Comparison of ENCODE assay signal across 2 cellular contexts in genomic region chr9:38380872-38381534, GRCh38.
A peak's percentile ranks its signal among the peaks of the same experiment; 100 is the strongest.
TF ChIP-seq lines count a peak whose summit lies in the region.

No MANE protein-coding gene starts in this region.

TF ChIP-seq in H1, 55 proteins besides CTCF, POLR2A, EP300 and RAD21 (continues in another document):
- TF ChIP-seq E2F6 (IDR thresholded peaks at IDR 0.05) (no peak), MAFK (IDR thresholded peaks at IDR 0.05; ENCODE audit: low read depth, low read length) (no peak; the same call in 1 of the 2 replicates), ZNF274 (IDR thresholded peaks at IDR 0.05; ENCODE audit: borderline replicate concordance, extremely low read depth, low read length) (no peak), TAF7 (optimal IDR thresholded peaks at IDR 0.05; ENCODE audit: borderline replicate concordance, low read depth, low read length) (no peak), BACH1 (IDR thresholded peaks at IDR 0.05; ENCODE audit: low read length) (no peak), POLR2AphosphoS5 (IDR thresholded peaks at IDR 0.05; ENCODE audit: low read depth, low read length) (no peak), CHD2 (IDR thresholded peaks at IDR 0.05; ENCODE audit: low read length) (no peak), GABPA (IDR thresholded peaks at IDR 0.05; ENCODE audit: borderline replicate concordance, insufficient read depth, low read length) (no peak), KDM1A (IDR thresholded peaks at IDR 0.05; ENCODE audit: borderline replicate concordance, low read length) (no peak), TBP (IDR thresholded peaks at IDR 0.05; ENCODE audit: low read depth, low read length) (no peak), SP2 (IDR thresholded peaks at IDR 0.05; ENCODE audit: low read length) (no peak), YY1 (IDR thresholded peaks at IDR 0.05; ENCODE audit: low read depth, low read length) (no peak), SRF (IDR thresholded peaks at IDR 0.05; ENCODE audit: low read depth, low read length) (no peak), TCF12 (IDR thresholded peaks at IDR 0.05; ENCODE audit: low read depth, low read length) (0 out of 2 replicates have a peak, but pooled peaks have one; percentile 47), NRF1 (IDR thresholded peaks at IDR 0.05; ENCODE audit: low read depth, low read length) (no peak), SIN3A (conservative IDR thresholded peaks at IDR 0.05 in 1 of 2, IDR thresholded peaks at IDR 0.05 in 1 of 2; ENCODE audit: low read depth in 1 of 2, low read length in 2 of 2) (peak; percentile 35 to 69; a peak in 1 of 4 replicates), SP1 (IDR thresholded peaks at IDR 0.05; ENCODE audit: low read depth, low read length) (0 out of 2 replicates have a peak, but pooled peaks have one; percentile 53), ASH2L (IDR thresholded peaks at IDR 0.05; ENCODE audit: low read length) (no peak), KDM5A (IDR thresholded peaks at IDR 0.05; ENCODE audit: low read length) (no peak), RFX5 (IDR thresholded peaks at IDR 0.05; ENCODE audit: borderline replicate concordance, low read depth, low read length) (no peak), RXRA (IDR thresholded peaks at IDR 0.05; ENCODE audit: insufficient read depth, low read depth, low read length) (no peak), SIX5 (IDR thresholded peaks at IDR 0.05; ENCODE audit: low read depth, low read length) (no peak), TEAD4 (IDR thresholded peaks at IDR 0.05; ENCODE audit: low read depth, low read length) (peak; percentile 81), SP4 (IDR thresholded peaks at IDR 0.05; ENCODE audit: low read length) (no peak), POU5F1 (IDR thresholded peaks at IDR 0.05; ENCODE audit: low read depth, low read length) (no peak), CTBP2 (IDR thresholded peaks at IDR 0.05; ENCODE audit: borderline replicate concordance, insufficient read depth, insufficient read length, low read length) (no peak), HDAC2 (IDR thresholded peaks at IDR 0.05; ENCODE audit: borderline replicate concordance in 1 of 2, low read depth in 2 of 2, low read length in 2 of 2) (0 out of 4 replicates have a peak, but pooled peaks of 1 of the 2 experiments have one; percentile 24)
- TF ChIP-seq, protein P1, sequence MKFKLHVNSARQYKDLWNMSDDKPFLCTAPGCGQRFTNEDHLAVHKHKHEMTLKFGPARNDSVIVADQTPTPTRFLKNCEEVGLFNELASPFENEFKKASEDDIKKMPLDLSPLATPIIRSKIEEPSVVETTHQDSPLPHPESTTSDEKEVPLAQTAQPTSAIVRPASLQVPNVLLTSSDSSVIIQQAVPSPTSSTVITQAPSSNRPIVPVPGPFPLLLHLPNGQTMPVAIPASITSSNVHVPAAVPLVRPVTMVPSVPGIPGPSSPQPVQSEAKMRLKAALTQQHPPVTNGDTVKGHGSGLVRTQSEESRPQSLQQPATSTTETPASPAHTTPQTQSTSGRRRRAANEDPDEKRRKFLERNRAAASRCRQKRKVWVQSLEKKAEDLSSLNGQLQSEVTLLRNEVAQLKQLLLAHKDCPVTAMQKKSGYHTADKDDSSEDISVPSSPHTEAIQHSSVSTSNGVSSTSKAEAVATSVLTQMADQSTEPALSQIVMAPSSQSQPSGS (IDR thresholded peaks at IDR 0.05; ENCODE audit: low read length), result no peak

TF ChIP-seq in neural cell, 6 proteins besides CTCF, POLR2A, EP300 and RAD21:
- TF ChIP-seq, protein P2, sequence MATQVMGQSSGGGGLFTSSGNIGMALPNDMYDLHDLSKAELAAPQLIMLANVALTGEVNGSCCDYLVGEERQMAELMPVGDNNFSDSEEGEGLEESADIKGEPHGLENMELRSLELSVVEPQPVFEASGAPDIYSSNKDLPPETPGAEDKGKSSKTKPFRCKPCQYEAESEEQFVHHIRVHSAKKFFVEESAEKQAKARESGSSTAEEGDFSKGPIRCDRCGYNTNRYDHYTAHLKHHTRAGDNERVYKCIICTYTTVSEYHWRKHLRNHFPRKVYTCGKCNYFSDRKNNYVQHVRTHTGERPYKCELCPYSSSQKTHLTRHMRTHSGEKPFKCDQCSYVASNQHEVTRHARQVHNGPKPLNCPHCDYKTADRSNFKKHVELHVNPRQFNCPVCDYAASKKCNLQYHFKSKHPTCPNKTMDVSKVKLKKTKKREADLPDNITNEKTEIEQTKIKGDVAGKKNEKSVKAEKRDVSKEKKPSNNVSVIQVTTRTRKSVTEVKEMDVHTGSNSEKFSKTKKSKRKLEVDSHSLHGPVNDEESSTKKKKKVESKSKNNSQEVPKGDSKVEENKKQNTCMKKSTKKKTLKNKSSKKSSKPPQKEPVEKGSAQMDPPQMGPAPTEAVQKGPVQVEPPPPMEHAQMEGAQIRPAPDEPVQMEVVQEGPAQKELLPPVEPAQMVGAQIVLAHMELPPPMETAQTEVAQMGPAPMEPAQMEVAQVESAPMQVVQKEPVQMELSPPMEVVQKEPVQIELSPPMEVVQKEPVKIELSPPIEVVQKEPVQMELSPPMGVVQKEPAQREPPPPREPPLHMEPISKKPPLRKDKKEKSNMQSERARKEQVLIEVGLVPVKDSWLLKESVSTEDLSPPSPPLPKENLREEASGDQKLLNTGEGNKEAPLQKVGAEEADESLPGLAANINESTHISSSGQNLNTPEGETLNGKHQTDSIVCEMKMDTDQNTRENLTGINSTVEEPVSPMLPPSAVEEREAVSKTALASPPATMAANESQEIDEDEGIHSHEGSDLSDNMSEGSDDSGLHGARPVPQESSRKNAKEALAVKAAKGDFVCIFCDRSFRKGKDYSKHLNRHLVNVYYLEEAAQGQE (IDR thresholded peaks at IDR 0.05; ENCODE audit: borderline replicate concordance), result peak; percentile 24
- no peak for TF ChIP-seq TAF1 (IDR thresholded peaks at IDR 0.05; ENCODE audit: low read depth)
